ENCODE assay signal across 18 cellular contexts in genomic region chr16:30780549-30780948, GRCh38.
"Had no signal": no experiment of that assay in that cellular context is flagged by ENCODE, and none has a peak within 500 bp of the region (broad histone marks: within the 10 kb centered on the region; RNA-seq: fewer than 3 reads in every experiment).

No MANE protein-coding gene starts in this region.

- ATAC-seq: activated CD4-positive, alpha-beta T cell treated with anti-CD3 and anti-CD28 coated beads for 36 hours; activated T-helper 17 cell treated with anti-CD3 and anti-CD28 coated beads, Interleukin-2, amount 50 U/mL, for 72 hours; body of pancreas; lower lobe of right lung; naive thymus-derived CD8-positive, alpha-beta T cell; WTC11 had no signal

- H3K4me3 Mint-ChIP-seq: activated CD4-positive, alpha-beta memory T cell treated with anti-CD3 and anti-CD28 coated beads for 36 hours; activated CD4-positive, alpha-beta T cell treated with anti-CD3 and anti-CD28 coated beads for 36 hours; activated T-helper 17 cell treated with anti-CD3 and anti-CD28 coated beads, Interleukin-2, amount 50 U/mL, for 72 hours; naive thymus-derived CD8-positive, alpha-beta T cell; T-helper 2 cell treated with Interferon-gamma antibody and Interleukin-4, amounts not matched to agents 5 μg/mL and 100 μg/mL, for 36 hours; WTC11 had no signal

- H3K9me3 Mint-ChIP-seq: activated CD4-positive, alpha-beta memory T cell treated with anti-CD3 and anti-CD28 coated beads for 36 hours; activated T-helper 17 cell treated with anti-CD3 and anti-CD28 coated beads, Interleukin-2, amount 50 U/mL, for 72 hours; naive thymus-derived CD8-positive, alpha-beta T cell; T-helper 2 cell treated with Interferon-gamma antibody and Interleukin-4, amounts not matched to agents 5 μg/mL and 100 μg/mL, for 36 hours; WTC11 had no signal

- H3K9me3 ChIP-seq: body of pancreas, lower lobe of right lung, thyroid gland had no signal

- H3K4me3 ChIP-seq: body of pancreas, dorsolateral prefrontal cortex, hepatocyte, lower lobe of right lung, thyroid gland had no signal

- H3K27me3 Mint-ChIP-seq: activated CD4-positive, alpha-beta memory T cell treated with anti-CD3 and anti-CD28 coated beads for 36 hours; activated CD4-positive, alpha-beta T cell treated with anti-CD3 and anti-CD28 coated beads for 36 hours had no signal

- H3K27ac Mint-ChIP-seq: activated CD4-positive, alpha-beta memory T cell treated with anti-CD3 and anti-CD28 coated beads for 36 hours; activated CD4-positive, alpha-beta T cell treated with anti-CD3 and anti-CD28 coated beads for 36 hours; activated T-helper 17 cell treated with anti-CD3 and anti-CD28 coated beads, Interleukin-2, amount 50 U/mL, for 72 hours; T-helper 2 cell treated with Interferon-gamma antibody and Interleukin-4, amounts not matched to agents 5 μg/mL and 100 μg/mL, for 36 hours; WTC11 had no signal

- H3K27me3 ChIP-seq: body of pancreas, dorsolateral prefrontal cortex, hepatocyte, thyroid gland had no signal

- DNase-seq: activated CD4-positive, alpha-beta memory T cell treated with anti-CD3 and anti-CD28 coated beads for 36 hours; activated CD4-positive, alpha-beta T cell treated with anti-CD3 and anti-CD28 coated beads for 36 hours; activated naive CD4-positive, alpha-beta T cell treated with Interleukin-2 at 50 U/mL for 16 hours; body of pancreas; caudate nucleus; foreskin fibroblast; lower lobe of right lung; nucleus accumbens; retina; stimulated activated naive CD4-positive, alpha-beta T cell; thyroid gland had no signal

- H3K27ac ChIP-seq: body of pancreas, epithelial cell of prostate, hepatocyte, lower lobe of right lung, thyroid gland had no signal
